In the genomic region with DNA sequence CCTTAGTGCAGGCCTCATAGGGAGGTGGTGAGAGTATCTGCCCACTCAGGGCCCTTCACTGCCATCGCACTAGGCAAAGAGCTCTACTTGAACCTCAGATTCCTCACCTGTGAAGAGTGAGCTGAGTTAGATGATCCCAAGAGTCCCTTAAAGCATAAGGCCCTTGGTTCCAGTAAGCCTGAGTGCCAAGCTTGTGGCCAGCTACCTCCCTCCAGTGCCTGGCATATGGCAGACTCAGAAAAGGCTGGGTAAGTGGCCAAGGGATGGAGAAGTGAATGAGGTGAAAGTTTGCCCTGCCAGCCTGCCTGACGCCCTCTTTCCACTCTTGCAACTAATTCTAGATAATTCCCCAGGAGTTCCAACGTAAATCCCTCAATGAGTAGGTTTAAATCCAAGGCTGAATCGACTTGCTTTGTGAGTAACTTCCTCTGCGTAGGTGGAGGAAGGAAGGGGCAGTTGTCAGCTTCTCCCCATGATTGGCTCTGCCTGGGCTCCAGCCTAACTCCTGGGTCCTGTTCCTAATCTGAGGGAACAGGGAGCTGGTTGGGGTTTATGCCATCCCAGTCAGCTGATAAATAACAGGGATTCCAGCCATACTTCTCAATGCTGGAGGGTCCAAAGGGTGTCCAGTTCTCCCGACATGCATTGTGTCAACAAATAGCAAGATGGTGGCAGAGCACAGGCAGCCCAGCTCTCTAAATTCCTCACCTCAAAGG, we compare ENCODE assay signal across 14 cellular contexts. TPM values are rescaled to one million over a fixed set of nuclear protein-coding genes. Genes with fewer than 3 reads are reported as not detected.
DNase-seq lines count a peak whose midpoint lies in the region; ATAC-seq and TF ChIP-seq lines count a peak whose summit lies in the region.
"Had no signal": no experiment of that assay in that cellular context is flagged by ENCODE, and none has a peak within 500 bp of the region (broad histone marks: within the 10 kb centered on the region; RNA-seq: fewer than 3 reads in every experiment).

No MANE protein-coding gene starts in this region.

- TF ChIP-seq RAD21 in SK-N-SH (IDR thresholded peaks at IDR 0.05; ENCODE audit: low read length), result no peak

- peaks cover 15% of the 10 kb centered on the region for H3F3A ChIP-seq in SK-N-SH (replicated peaks; ENCODE audit: insufficient read depth)
- H3F3A ChIP-seq in MM.1S (ENCODE audit: insufficient read depth, low read length), result peaks cover 86% of the 10 kb centered on the region

- peaks cover 30 to 36% of the 10 kb centered on the region in 2 experiments for H3K36me3 ChIP-seq in SK-N-SH (replicated peaks in 1 of 2; ENCODE audit: control insufficient read depth in 1 of 2, insufficient read depth in 2 of 2, low read length in 1 of 2)
- H3K36me3 ChIP-seq in MM.1S (replicated peaks; ENCODE audit: insufficient read depth, low read length), result peaks cover 55% of the 10 kb centered on the region

- DNase-seq in SK-N-SH (no peak), MM.1S (peak; percentile 5), cardiac fibroblast (ENCODE audit: low read depth in 2 of 2) (peak; percentile 65 to 86), omental fat pad (ENCODE audit: low spot score) (no peak), COLO668 (lab: John Stamatoyannopoulos, UW; ENCODE audit: unreplicated experiment) (no peak), mesenteric fat pad (ENCODE audit: low spot score) (no peak), SW480 (ENCODE audit: low spot score) (no peak)
- DNase-seq: 8988T, NCI-H1436 treated with DMSO at 0.1 percent for 48 hours, NCI-H69, Right ventricle myocardium superior, spleen, transverse colon had no signal

- TF ChIP-seq CTCF in SK-N-SH (IDR thresholded peaks at IDR 0.05) (no peak), MM.1S (IDR thresholded peaks at IDR 0.05; ENCODE audit: low read length) (no peak), cardiac fibroblast (IDR thresholded peaks at IDR 0.05; ENCODE audit: low read depth, low read length) (no peak), omental fat pad (IDR thresholded peaks at IDR 0.05) (no peak)

- ATAC-seq in SK-N-SH treated with all-trans-retinoic acid at 6 μM for 48 hours (no peak), omental fat pad (ENCODE audit: low FRiP score) (peak; percentile 1)

- H3K9ac ChIP-seq in SK-N-SH (no peak overlapping the region), MM.1S (ENCODE audit: low read length) (no peak overlapping the region)

- no peak overlapping the region for H2AFZ ChIP-seq in SK-N-SH (ENCODE audit: low read depth)
- no peak overlapping the region for H2AFZ ChIP-seq in MM.1S (ENCODE audit: low read length)

- CTCF ChIA-PET in SK-N-SH (lab: Yijun Ruan, JAX), result interaction anchor here (0.7 kb wide), 1 partner anchor 15 kb away, joined by 3 read pairs; no protein-coding TSS in a partner anchor

- POLR2A ChIA-PET in SK-N-SH (lab: Yijun Ruan, JAX), result no interaction called here

- H3K27me3 ChIP-seq in SK-N-SH (ENCODE audit: insufficient read depth) (no peaks in the 10 kb centered on the region), MM.1S (replicated peaks; ENCODE audit: insufficient read depth, low read length) (no peaks in the 10 kb centered on the region)
- H3K27me3 ChIP-seq: spleen, transverse colon had no signal

- no peak for TF ChIP-seq EP300 in SK-N-SH (IDR thresholded peaks at IDR 0.05; ENCODE audit: borderline replicate concordance in 1 of 2, low read depth in 1 of 2, low read length in 1 of 2)

- 53% methylated on average over 4 of the region's 6 CpGs for WGBS in SK-N-SH (ENCODE audit: low lambda C conversion rate)

- H3K4me2 ChIP-seq in SK-N-SH (peak overlapping the region; percentile 50), MM.1S (ENCODE audit: low read depth, low read length) (no peak overlapping the region)

- peak overlapping the region in 1 of 2 experiments; percentile 76; a peak in 2 of 4 replicates for H3K27ac ChIP-seq in SK-N-SH (ENCODE audit: low read depth in 2 of 2, low read length in 1 of 2)
- peak overlapping the region; percentile 16; the same call in 1 of the 2 replicates for H3K27ac ChIP-seq in MM.1S (ENCODE audit: low read length)
- H3K27ac ChIP-seq: spleen, transverse colon had no signal

- H3K9me3 ChIP-seq in SK-N-SH, result no peaks in the 10 kb centered on the region
- H3K9me3 ChIP-seq in MM.1S (replicated peaks; ENCODE audit: insufficient read depth, low read length), result no peaks in the 10 kb centered on the region
- H3K9me3 ChIP-seq: spleen, transverse colon had no signal

- no peaks in the 10 kb centered on the region for H3K9me2 ChIP-seq in SK-N-SH
- H3K9me2 ChIP-seq in MM.1S (replicated peaks; ENCODE audit: insufficient read depth, low read length), result no peaks in the 10 kb centered on the region

- H4K20me1 ChIP-seq in SK-N-SH (ENCODE audit: insufficient read depth), result no peaks in the 10 kb centered on the region
- peaks cover 73% of the 10 kb centered on the region for H4K20me1 ChIP-seq in MM.1S (ENCODE audit: insufficient read depth, low read length)

- H3K4me1 ChIP-seq in SK-N-SH (ENCODE audit: control insufficient read depth in 1 of 2, insufficient read depth in 2 of 2, low read depth in 1 of 2, low read length in 1 of 2) (peaks cover 0 to 21% of the 10 kb centered on the region in 2 experiments; a peak in 3 of 4 replicates), MM.1S (ENCODE audit: low read length) (peaks cover 5% of the 10 kb centered on the region; the same call in 1 of the 2 replicates)
- H3K4me1 ChIP-seq: transverse colon had no signal

- H3K4me3 ChIP-seq in SK-N-SH (ENCODE audit: low read depth in 2 of 2, low read length in 1 of 2) (no peak overlapping the region), MM.1S (ENCODE audit: low read length) (no peak overlapping the region), cardiac fibroblast (replicated peaks in 1 of 2; ENCODE audit: low read depth in 2 of 2, low read length in 2 of 2) (no peak overlapping the region)
- H3K4me3 ChIP-seq: spleen, transverse colon had no signal

- H3K79me2 ChIP-seq in SK-N-SH (ENCODE audit: insufficient read depth), result peaks cover 42% of the 10 kb centered on the region
- peaks cover 88% of the 10 kb centered on the region for H3K79me2 ChIP-seq in MM.1S (ENCODE audit: low read length)

TF ChIP-seq in SK-N-SH, 30 proteins besides CTCF, POLR2A, EP300 and RAD21:
- TF ChIP-seq FOXJ3 (CRISPR knock-in tag; IDR thresholded peaks at IDR 0.05), result no peak
- TF ChIP-seq TCF12 (IDR thresholded peaks at IDR 0.05), result no peak
- no peak for TF ChIP-seq EZH2phosphoT487 (IDR thresholded peaks at IDR 0.05; ENCODE audit: borderline replicate concordance, low read depth)
- no peak for TF ChIP-seq RXRA (IDR thresholded peaks at IDR 0.05; ENCODE audit: borderline replicate concordance, low read depth)
TF ChIP-seq in SK-N-SH: peak in this region for 0.

TF ChIP-seq in SK-N-SH treated with all-trans-retinoic acid at 6 μM for 48 hours, 23 proteins besides CTCF, POLR2A, EP300 and RAD21:
- TF ChIP-seq ZNF8 (CRISPR knock-in tag; IDR thresholded peaks at IDR 0.05), result no peak
- TF ChIP-seq RARB (CRISPR knock-in tag; IDR thresholded peaks at IDR 0.05), result no peak
- TF ChIP-seq OSR1 (CRISPR knock-in tag; IDR thresholded peaks at IDR 0.05), result no peak
- TF ChIP-seq BACH2 (CRISPR knock-in tag; IDR thresholded peaks at IDR 0.05; ENCODE audit: borderline replicate concordance), result no peak
- no peak for TF ChIP-seq ZFP30 (CRISPR knock-in tag; IDR thresholded peaks at IDR 0.05)
- no peak for TF ChIP-seq ZNF70 (CRISPR knock-in tag; IDR thresholded peaks at IDR 0.05)
- no peak for TF ChIP-seq TOX (CRISPR knock-in tag; IDR thresholded peaks at IDR 0.05; ENCODE audit: borderline replicate concordance)

RNA-seq across cellular contexts. Expression of a gene that starts 14.2 kb away (rescaled TPM):
- 38.2 and 52.0 TPM in 2 replicates for polyA plus RNA-seq in SK-N-SH (2012; rRNA removed)
- 32.6 and 37.1 TPM in 2 replicates for polyA plus RNA-seq in SK-N-SH (2012; cell fraction: cytosol; rRNA removed)
- 60.7 and 85.8 TPM in 2 replicates for polyA plus RNA-seq in SK-N-SH (2012; cell fraction: nucleus; rRNA removed)
- 10 to 100 TPM in 3 of 4 donors, 1 to 10 TPM in 1; 9.2 to 71.4 (median 41.4) TPM for total RNA-seq in omental fat pad
- 32.4 TPM for total RNA-seq in mesenteric fat pad

RNA-seq across cellular contexts. Expression of a gene that starts 55.6 kb away (rescaled TPM):
- polyA plus RNA-seq in SK-N-SH (2012; rRNA removed), result 8.0 and 10.1 TPM in 2 replicates
- 13.8 and 19.8 TPM in 2 replicates for polyA plus RNA-seq in SK-N-SH (2012; cell fraction: cytosol; rRNA removed)
- polyA plus RNA-seq in SK-N-SH (2012; cell fraction: nucleus; rRNA removed), result 4.9 and 9.1 TPM in 2 replicates
- total RNA-seq in omental fat pad (10 to 100 TPM; 19.6 to 32.0 (median 25.2) TPM), mesenteric fat pad (26.8 TPM)

Comparison
In these comparisons a context has a peak if more than half of its experiments do, and no peak if none do; other contexts are left out.
1. DNase-seq: peak in MM.1S (single experiment) and cardiac fibroblast (2 of 2); none in SK-N-SH (single experiment), omental fat pad (single experiment), COLO668 (single experiment), mesenteric fat pad (single experiment) and SW480 (single experiment).